ENCODE assay signal across 9 cellular contexts in the genomic region with DNA sequence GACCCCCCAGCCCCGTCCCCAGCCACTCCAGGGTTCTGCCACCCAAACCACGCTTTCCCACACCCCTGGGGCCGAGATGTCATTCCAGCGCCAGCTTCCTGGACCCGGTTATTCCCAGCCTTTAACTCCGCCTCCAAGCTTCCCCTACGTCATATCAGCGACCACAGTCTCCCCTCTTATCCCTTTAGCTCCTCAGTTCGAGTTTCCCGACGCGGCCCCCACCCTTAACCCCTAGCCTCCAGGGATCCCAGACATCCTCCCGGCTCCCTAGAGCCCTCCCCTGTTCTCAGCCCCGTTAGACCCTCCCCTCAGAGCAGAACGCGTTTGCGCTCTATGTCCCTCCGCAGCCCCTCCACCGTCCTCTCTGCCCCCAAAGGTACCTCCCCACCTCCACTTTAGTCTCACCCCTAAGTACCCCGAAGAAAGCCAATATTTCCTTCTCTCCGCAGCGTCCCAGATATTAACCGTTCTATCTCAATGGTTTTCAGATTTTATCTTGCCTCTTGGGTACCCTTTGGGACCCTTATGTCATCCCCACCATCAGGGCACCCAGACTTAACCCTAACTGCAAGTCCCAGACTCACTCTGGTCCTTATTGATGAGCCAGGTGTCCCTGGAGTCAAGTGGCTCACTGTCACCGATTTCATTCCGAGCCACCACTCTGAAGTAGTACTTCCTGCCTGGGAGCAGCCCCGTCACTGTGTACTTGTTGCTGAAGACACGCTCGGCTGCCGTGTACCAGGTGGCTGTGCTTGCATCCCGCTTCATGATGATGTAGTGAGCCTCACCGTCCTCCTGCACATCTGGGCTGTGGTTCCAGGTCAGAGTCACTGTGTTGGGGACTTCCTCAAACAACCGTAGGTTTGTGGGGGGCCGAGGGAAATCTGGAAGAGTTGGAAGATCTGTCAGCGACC. TPM values are rescaled to one million over a fixed set of nuclear protein-coding genes. Genes with fewer than 3 reads are reported as not detected.
DNase-seq lines count a peak whose midpoint lies in the region; ATAC-seq and TF ChIP-seq lines count a peak whose summit lies in the region.
"Had no signal": no experiment of that assay in that cellular context is flagged by ENCODE, and none has a peak within 500 bp of the region (broad histone marks: within the 10 kb centered on the region; RNA-seq: fewer than 3 reads in every experiment).

No MANE protein-coding gene starts in this region.

- peak overlapping the region; percentile 19 for H3K27ac ChIP-seq in CD8-positive, alpha-beta memory T cell (ENCODE audit: low read depth, low read length)
- no peak overlapping the region for H3K27ac ChIP-seq in Panc1 (ENCODE audit: low read length)
- peak overlapping the region; percentile 74 to 78 (median 74) for H3K27ac ChIP-seq in sigmoid colon

- TF ChIP-seq POLR2A in sigmoid colon (IDR thresholded peaks at IDR 0.05), result no peak

- 4 to 6% methylated on average over 34 of the region's 34 CpGs for WGBS in sigmoid colon, 2 donors

- peak overlapping the region; percentile 72 for H3K4me3 ChIP-seq in CD8-positive, alpha-beta memory T cell (ENCODE audit: low read length)
- H3K4me3 ChIP-seq in HFF-Myc (replicated peaks; ENCODE audit: low read depth, low read length) (peak overlapping the region; percentile 15; the same call in 1 of the 2 replicates), Panc1 (ENCODE audit: low read depth in 2 of 2, low read length in 2 of 2) (peak overlapping the region; percentile 15 to 19), sigmoid colon (peak overlapping the region; percentile 41 to 67 (median 58))

- CTCF ChIA-PET in CD8-positive, alpha-beta memory T cell (lab: Charles Lee), result interaction anchor here (0.7 to 7.4 kb wide), 4 partner anchors 9 to 125 kb away, joined by 3 to 44 read pairs (median 4); a partner anchor contains a TSS
- CTCF ChIA-PET in Panc1 (lab: Charles Lee), result interaction anchor here (1.6 kb wide), 1 partner anchor 15 kb away, joined by 3 read pairs; no protein-coding TSS in a partner anchor

- peaks cover 16 to 31% (median 21%) of the 10 kb centered on the region in 3 donors for H3K4me1 Mint-ChIP-seq in CD8-positive, alpha-beta memory T cell

- H3K27me3 ChIP-seq in CD8-positive, alpha-beta memory T cell (ENCODE audit: insufficient read depth, low read length, poor library complexity, severe bottlenecking), result no peaks in the 10 kb centered on the region
- peaks cover 2% of the 10 kb centered on the region; the same call in 1 of the 2 replicates for H3K27me3 ChIP-seq in Panc1 (ENCODE audit: control insufficient read depth, insufficient read depth, low read length)
- H3K27me3 ChIP-seq in sigmoid colon, result no peaks in the 10 kb centered on the region

- intact Hi-C loops in Panc1 (cut with micrococcal nuclease; ENCODE audit: unreplicated experiment) (no loop called here), sigmoid colon (cut with DNase I) (loop anchor here (5.0 kb wide), 1 partner anchor 119 kb away; a partner anchor contains a TSS)

- POLR2A ChIA-PET in CD8-positive, alpha-beta memory T cell (lab: Charles Lee), result interaction anchor here (1.0 to 1.9 kb wide), 3 partner anchors 10 to 72 kb away, joined by 3 to 14 read pairs (median 4); a partner anchor contains a TSS
- POLR2A ChIA-PET in Panc1 (lab: Charles Lee), result no interaction called here

- peak overlapping the region; percentile 88 to 94 (median 92) for H3K4me3 Mint-ChIP-seq in CD8-positive, alpha-beta memory T cell

- in situ Hi-C loops in Panc1 (cut with HindIII; ENCODE audit: low pct_unique_long_range_greater_than_20kb, low sequenced_read_pairs), result no loop called here

- H3K36me3 Mint-ChIP-seq in CD8-positive, alpha-beta memory T cell, result peaks cover 2 to 4% (median 2%) of the 10 kb centered on the region in 3 donors

- TF ChIP-seq EP300 in sigmoid colon (IDR thresholded peaks at IDR 0.05), result no peak

- no peaks in the 10 kb centered on the region for H3K9me3 Mint-ChIP-seq in CD8-positive, alpha-beta memory T cell

- H3K27me3 Mint-ChIP-seq in CD8-positive, alpha-beta memory T cell, result peaks cover 0 to 1% of the 10 kb centered on the region in 2 donors

- peaks cover 10% of the 10 kb centered on the region for H3K4me1 ChIP-seq in CD8-positive, alpha-beta memory T cell (ENCODE audit: insufficient read depth, low read length)
- H3K4me1 ChIP-seq in Panc1 (ENCODE audit: control insufficient read depth, insufficient read depth, low read length) (no peaks in the 10 kb centered on the region), sigmoid colon (peaks cover 0 to 33% (median 24%) of the 10 kb centered on the region in 4 donors)

- TF ChIP-seq CTCF in HFF-Myc (IDR thresholded peaks at IDR 0.05; ENCODE audit: low read depth, low read length, missing control alignments), result no peak
- no peak for TF ChIP-seq CTCF in Panc1 (IDR thresholded peaks at IDR 0.05)
- TF ChIP-seq CTCF in sigmoid colon (IDR thresholded peaks at IDR 0.05), result no peak

- H3K9me3 ChIP-seq in CD8-positive, alpha-beta memory T cell (ENCODE audit: low read length), result no peaks in the 10 kb centered on the region
- H3K9me3 ChIP-seq in Panc1 (ENCODE audit: control insufficient read depth, insufficient read depth, low read depth, low read length) (no peaks in the 10 kb centered on the region), sigmoid colon (no peaks in the 10 kb centered on the region)

- H3K27ac Mint-ChIP-seq in CD8-positive, alpha-beta memory T cell, result peak overlapping the region; percentile 38 to 98 (median 94)

- no TSS peak for BruUV-seq in Panc1 (replicated peaks; lab: Mats Ljungman, UMichigan)

- no peaks in the 10 kb centered on the region for H3K36me3 ChIP-seq in CD8-positive, alpha-beta memory T cell (ENCODE audit: insufficient read depth, low read length)
- H3K36me3 ChIP-seq in Panc1 (ENCODE audit: control insufficient read depth, insufficient read depth, low read length), result no peaks in the 10 kb centered on the region
- peaks cover 0 to 13% (median 1%) of the 10 kb centered on the region in 4 donors for H3K36me3 ChIP-seq in sigmoid colon

- peak in 4 of 5 donors; percentile 53 to 76 (median 57) for DNase-seq in CD8-positive, alpha-beta memory T cell
- no peak for DNase-seq in HFF-Myc (ENCODE audit: extremely low read depth, low read depth)
- DNase-seq in Panc1 (ENCODE audit: low read depth, low spot score), result no peak
- DNase-seq in anterior cingulate cortex (lab: John Stamatoyannopoulos, UW), result peak in 45 of 58 donors; percentile 5 to 68 (median 39)
- peak; percentile 13 to 24 for DNase-seq in hippocampal formation (lab: John Stamatoyannopoulos, UW)
- DNase-seq in sigmoid colon, result peak; percentile 82
- DNase-seq in hepatic stellate cell (ENCODE audit: low spot score), result no peak
- no peak for DNase-seq in HPDE6-E6E7 (ENCODE audit: extremely low spot score)

- no peak for ATAC-seq in Panc1
- ATAC-seq: HCT116 had no signal

RNA-seq across cellular contexts. Expression of a gene that starts 8.0 kb away (rescaled TPM):
- 1 to 10 TPM; 1.0 to 1.3 TPM for total RNA-seq in CD8-positive, alpha-beta memory T cell
- polyA plus RNA-seq in CD8-positive, alpha-beta memory T cell, result 0.54 TPM
- total RNA-seq in Panc1 (2021; ENCODE audit: unreplicated experiment) (0.31 TPM), sigmoid colon (1 to 10 TPM; 3.7 to 5.3 (median 4.8) TPM)
- 0.13 TPM for polyA plus RNA-seq in Panc1 (2012; ENCODE audit: insufficient read length)
- 1 to 10 TPM; 1.7 to 3.0 (median 2.3) TPM for polyA plus RNA-seq in sigmoid colon

RNA-seq across cellular contexts. Expression of a gene that starts 19.4 kb away (rescaled TPM):
- total RNA-seq in CD8-positive, alpha-beta memory T cell, result under 1 TPM; 0.20 to 0.33 TPM
- polyA plus RNA-seq in CD8-positive, alpha-beta memory T cell, result 6.1 TPM
- not detected for total RNA-seq in Panc1 (2021; ENCODE audit: unreplicated experiment)
- not detected for polyA plus RNA-seq in Panc1 (2012; ENCODE audit: insufficient read length)
- not detected for total RNA-seq in sigmoid colon
- under 1 TPM in 2 of 3 donors, not detected in 1; 0.46 to 0.52 TPM for polyA plus RNA-seq in sigmoid colon

Comparison
In these comparisons a context has a peak if more than half of its experiments do, and no peak if none do; other contexts are left out.
1. DNase-seq: peak in CD8-positive, alpha-beta memory T cell (4 of 5), anterior cingulate cortex (45 of 58), hippocampal formation (2 of 2) and sigmoid colon (single experiment); none in HFF-Myc (single experiment), Panc1 (single experiment), hepatic stellate cell (single experiment) and HPDE6-E6E7 (single experiment).
2. H3K4me3 ChIP-seq: peak in every context shown above with its lines; median percentile 72 in CD8-positive, alpha-beta memory T cell; 58 in sigmoid colon; 17 in Panc1; 15 in HFF-Myc.